ENCODE assay signal across 1 cellular context in genomic region chr1:9557624-9558023, GRCh38.
TF ChIP-seq lines count a peak whose summit lies in the region.

No MANE protein-coding gene starts in this region.

TF ChIP-seq in HepG2, 621 proteins besides CTCF, POLR2A, EP300 and RAD21 (continued from another document):
- TF ChIP-seq KIAA2018 (CRISPR knock-in tag; IDR thresholded peaks at IDR 0.05; ENCODE audit: borderline replicate concordance) (no peak), SOX5 (CRISPR knock-in tag; IDR thresholded peaks at IDR 0.05; ENCODE audit: borderline replicate concordance) (peak; percentile 22; the same call in 1 of the 2 replicates), CC2D1A (CRISPR knock-in tag; IDR thresholded peaks at IDR 0.05) (no peak), LCORL (IDR thresholded peaks at IDR 0.05) (no peak), LCORL (CRISPR knock-in tag; IDR thresholded peaks at IDR 0.05) (peak; percentile 49; the same call in 1 of the 2 replicates)
